Comparison of ENCODE assay signal across 9 cellular contexts in the genomic region with DNA sequence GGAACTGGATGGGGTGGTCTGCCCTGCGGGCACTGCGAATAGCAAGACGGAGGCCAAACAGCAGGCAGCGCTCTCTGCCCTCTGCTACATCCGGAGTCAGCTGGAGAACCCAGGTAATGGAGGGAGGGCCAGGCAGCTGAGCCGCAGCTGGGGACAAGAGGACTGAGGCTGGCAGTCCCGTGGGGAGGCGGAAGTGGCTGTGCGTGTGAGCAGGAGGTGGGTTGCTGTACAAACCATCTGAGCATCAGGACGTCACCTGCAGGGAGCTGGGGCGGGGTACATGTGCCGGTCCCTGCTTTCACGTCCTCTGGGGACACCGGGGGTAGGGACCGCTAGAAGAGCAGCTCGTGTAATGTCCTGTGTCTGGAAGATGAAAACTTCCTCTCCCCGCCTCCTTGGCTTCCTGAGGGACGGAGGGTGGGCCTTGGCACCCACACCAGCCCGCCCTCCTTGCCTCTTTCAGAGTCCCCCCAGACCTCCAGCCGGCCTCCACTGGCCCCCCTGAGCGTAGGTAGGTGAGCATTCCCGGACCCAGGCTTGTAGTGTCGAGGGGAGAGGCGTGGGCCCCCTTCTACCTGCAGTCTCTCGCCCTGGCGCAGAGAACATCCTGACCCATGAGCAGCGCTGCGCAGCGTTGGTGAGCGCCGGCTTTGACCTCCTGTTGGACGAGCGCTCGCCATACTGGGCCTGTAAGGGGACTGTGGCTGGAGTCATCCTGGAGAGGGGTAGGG. TPM values are rescaled to one million over a fixed set of nuclear protein-coding genes. Genes with fewer than 3 reads are reported as not detected.
A peak's percentile ranks its signal among the peaks of the same experiment; 100 is the strongest.
DNase-seq lines count a peak whose midpoint lies in the region; ATAC-seq and TF ChIP-seq lines count a peak whose summit lies in the region.
"Had no signal": no experiment of that assay in that cellular context is flagged by ENCODE, and none has a peak within 500 bp of the region (broad histone marks: within the 10 kb centered on the region; RNA-seq: fewer than 3 reads in every experiment).

No MANE protein-coding gene starts in this region.

- H3K9me3 ChIP-seq in neuronal stem cell (replicated peaks in 1 of 2; ENCODE audit: control insufficient read depth in 2 of 2, insufficient read depth in 1 of 2, low read depth in 1 of 2, low read length in 2 of 2) = no peaks in the 10 kb centered on the region

- H3K14ac ChIP-seq in neuronal stem cell (ENCODE audit: low read length) = peak overlapping the region; percentile 91

- H4K8ac ChIP-seq in neuronal stem cell (ENCODE audit: low read depth, low read length) = peak overlapping the region; percentile 8

- no peak overlapping the region for H3K27ac ChIP-seq in neuronal stem cell (replicated peaks; ENCODE audit: low read length)

- peaks cover 0 to 43% (median 0%) of the 10 kb centered on the region in 3 experiments for H3K27me3 ChIP-seq in neuronal stem cell (ENCODE audit: control insufficient read depth in 3 of 3, insufficient read depth in 3 of 3, low read depth in 1 of 3, low read length in 3 of 3)

- no peak for DNase-seq in activated T-cell treated with anti-CD3 and anti-CD28 coated beads, Interleukin-2, amount 50 U/mL, for 4 hours
- DNase-seq in neuronal stem cell (ENCODE audit: low spot score) (no peak), type B pancreatic cell (ENCODE audit: extremely low spot score, unreplicated experiment) (no peak), Right ventricle myocardium superior (no peak)

- H2AFZ ChIP-seq in neuronal stem cell (ENCODE audit: low read length) = no peak overlapping the region

- peak overlapping the region; percentile 59 for H3K4me3 Mint-ChIP-seq in activated T-cell treated with anti-CD3 and anti-CD28 coated beads, Interleukin-2, amount 50 U/mL, for 4 hours
- H3K4me3 Mint-ChIP-seq in type B pancreatic cell = no peak overlapping the region

- no peak overlapping the region for H3K27ac Mint-ChIP-seq in type B pancreatic cell

- ATAC-seq in GM19043 (IDR thresholded peaks at IDR 0.05; ENCODE audit: low read depth, unreplicated experiment) (peak; percentile 72), HG03469 (IDR thresholded peaks at IDR 0.05; ENCODE audit: unreplicated experiment) (peak; percentile 59), HG02610 (IDR thresholded peaks at IDR 0.05; ENCODE audit: unreplicated experiment) (no peak), HG02840 (IDR thresholded peaks at IDR 0.05; ENCODE audit: low FRiP score, unreplicated experiment) (no peak), Right ventricle myocardium superior (ENCODE audit: poor library complexity) (no peak)
- ATAC-seq in activated T-cell treated with anti-CD3 and anti-CD28 coated beads, Interleukin-2, amount 50 U/mL, for 4 hours = peak; percentile 33 to 69

- H3K36me3 ChIP-seq in neuronal stem cell (replicated peaks in 1 of 2; ENCODE audit: control insufficient read depth in 2 of 2, insufficient read depth in 2 of 2, low read length in 2 of 2) = no peaks in the 10 kb centered on the region

- no peaks in the 10 kb centered on the region for H3K9me3 Mint-ChIP-seq in activated T-cell treated with anti-CD3 and anti-CD28 coated beads, Interleukin-2, amount 50 U/mL, for 4 hours
- H3K9me3 Mint-ChIP-seq in type B pancreatic cell = no peaks in the 10 kb centered on the region

- no peaks in the 10 kb centered on the region for H3K79me1 ChIP-seq in neuronal stem cell (ENCODE audit: low read depth, low read length)

- H4K91ac ChIP-seq in neuronal stem cell (ENCODE audit: low read depth, low read length, poor library complexity) = no peak overlapping the region

- intact Hi-C loops in Right ventricle myocardium superior (cut with DNase I) = no loop called here

- peak overlapping the region in 1 of 2 donors; percentile 49 for H3K4me3 ChIP-seq in neuronal stem cell (ENCODE audit: low read length in 2 of 2)
- H3K4me3 ChIP-seq: lung had no signal

- peaks cover 16% of the 10 kb centered on the region for H3K4me1 Mint-ChIP-seq in activated T-cell treated with anti-CD3 and anti-CD28 coated beads, Interleukin-2, amount 50 U/mL, for 4 hours (ENCODE audit: low read depth)
- peaks cover 14% of the 10 kb centered on the region for H3K4me1 Mint-ChIP-seq in type B pancreatic cell (ENCODE audit: unreplicated experiment)

- H3K18ac ChIP-seq in neuronal stem cell (ENCODE audit: low read length) = peak overlapping the region; percentile 31

- H3K4ac ChIP-seq in neuronal stem cell (ENCODE audit: low read length) = peak overlapping the region; percentile 27

- H3K23ac ChIP-seq in neuronal stem cell (ENCODE audit: low read depth, low read length, poor library complexity) = peak overlapping the region; percentile 75

- H2BK12ac ChIP-seq in neuronal stem cell (ENCODE audit: low read length) = peak overlapping the region; percentile 64

- peak overlapping the region; percentile 74 for H2AK5ac ChIP-seq in neuronal stem cell (ENCODE audit: low read depth, low read length)

- H3K4me2 ChIP-seq in neuronal stem cell (ENCODE audit: insufficient read depth, low read length, poor library complexity, severe bottlenecking) = no peak overlapping the region

- peak overlapping the region; percentile 67 for H2BK15ac ChIP-seq in neuronal stem cell (ENCODE audit: low read length)

- WGBS in neuronal stem cell (ENCODE audit: extremely low coverage in 2 of 2, insufficient read length in 2 of 2, insufficient replicate concordance in 1 of 2), 2 donors = no CpG with 5 or more reads among the region's 34 CpGs

- H3K27me3 Mint-ChIP-seq in activated T-cell treated with anti-CD3 and anti-CD28 coated beads, Interleukin-2, amount 50 U/mL, for 4 hours (ENCODE audit: low read depth) = no peaks in the 10 kb centered on the region
- H3K27me3 Mint-ChIP-seq in type B pancreatic cell = no peaks in the 10 kb centered on the region

- H2BK5ac ChIP-seq in neuronal stem cell (ENCODE audit: low read length) = no peak overlapping the region

- no peaks in the 10 kb centered on the region for H3K36me3 Mint-ChIP-seq in activated T-cell treated with anti-CD3 and anti-CD28 coated beads, Interleukin-2, amount 50 U/mL, for 4 hours (ENCODE audit: insufficient read depth)
- no peaks in the 10 kb centered on the region for H3K36me3 Mint-ChIP-seq in type B pancreatic cell

- H2BK120ac ChIP-seq in neuronal stem cell (ENCODE audit: low read depth, low read length) = no peak overlapping the region

- H3K4me1 ChIP-seq in neuronal stem cell (ENCODE audit: control insufficient read depth in 2 of 2, insufficient read depth in 1 of 2, low read depth in 1 of 2, low read length in 2 of 2) = no peaks in the 10 kb centered on the region

- no peak overlapping the region for H3K9ac ChIP-seq in neuronal stem cell (ENCODE audit: low read depth, low read length, poor library complexity)

- no peak for TF ChIP-seq CTCF in type B pancreatic cell (conservative IDR thresholded peaks at IDR 0.05)

RNA-seq across cellular contexts. Expression of a gene that starts 3.7 kb away (rescaled TPM):
- total RNA-seq in activated T-cell treated with anti-CD3 and anti-CD28 coated beads, Interleukin-2, amount 50 U/mL, for 4 hours = under 1 TPM in 2 of 3 donors, not detected in 1; 0.10 to 0.11 TPM
- not detected for polyA plus RNA-seq in neuronal stem cell (2013, experiment 1 of 2)
- not detected for polyA plus RNA-seq in neuronal stem cell (2013, experiment 2 of 2)
- total RNA-seq in type B pancreatic cell (ENCODE audit: low replicate concordance) = not detected in 2 replicates
- 0.65 TPM for total RNA-seq in Right ventricle myocardium superior

RNA-seq across cellular contexts. Expression of a gene that starts 7.8 kb away (rescaled TPM):
- total RNA-seq in activated T-cell treated with anti-CD3 and anti-CD28 coated beads, Interleukin-2, amount 50 U/mL, for 4 hours = 10 to 100 TPM; 71.6 to 78.6 (median 74.4) TPM
- polyA plus RNA-seq in neuronal stem cell (2013, experiment 1 of 2) = 44.6 TPM
- 41.1 TPM for polyA plus RNA-seq in neuronal stem cell (2013, experiment 2 of 2)
- total RNA-seq in type B pancreatic cell (ENCODE audit: low replicate concordance) (66.9 and 83.7 TPM in 2 replicates), Right ventricle myocardium superior (29.3 TPM)

RNA-seq across cellular contexts. Expression of a gene that starts 45.2 kb away (rescaled TPM):
- not detected for total RNA-seq in activated T-cell treated with anti-CD3 and anti-CD28 coated beads, Interleukin-2, amount 50 U/mL, for 4 hours
- not detected for polyA plus RNA-seq in neuronal stem cell (2013, experiment 1 of 2)
- not detected for polyA plus RNA-seq in neuronal stem cell (2013, experiment 2 of 2)
- total RNA-seq in type B pancreatic cell (ENCODE audit: low replicate concordance) (0.12 and 0.17 TPM in 2 replicates), Right ventricle myocardium superior (not detected)
- total RNA-seq: lung had no signal
- polyA plus RNA-seq: lung had no signal

RNA-seq across cellular contexts. Expression of a gene that starts 49.5 kb away (rescaled TPM):
- total RNA-seq in activated T-cell treated with anti-CD3 and anti-CD28 coated beads, Interleukin-2, amount 50 U/mL, for 4 hours = not detected
- polyA plus RNA-seq in neuronal stem cell (2013, experiment 1 of 2) = 0.21 TPM
- polyA plus RNA-seq in neuronal stem cell (2013, experiment 2 of 2) = 0.24 TPM
- total RNA-seq in type B pancreatic cell (ENCODE audit: low replicate concordance) = 0.67 and 3.2 TPM in 2 replicates
- total RNA-seq in Right ventricle myocardium superior = not detected

RNA-seq across cellular contexts. Expression of a gene that starts 49.7 kb away (rescaled TPM):
- total RNA-seq in activated T-cell treated with anti-CD3 and anti-CD28 coated beads, Interleukin-2, amount 50 U/mL, for 4 hours = 10 to 100 TPM; 13.7 to 15.6 (median 14.4) TPM
- polyA plus RNA-seq in neuronal stem cell (2013, experiment 1 of 2) = 43.5 TPM
- polyA plus RNA-seq in neuronal stem cell (2013, experiment 2 of 2) = 44.6 TPM
- 22.9 and 36.4 TPM in 2 replicates for total RNA-seq in type B pancreatic cell (ENCODE audit: low replicate concordance)
- total RNA-seq in Right ventricle myocardium superior = 22.6 TPM

Comparison
In these comparisons a context has a peak if more than half of its experiments do, and no peak if none do; other contexts are left out.
1. ATAC-seq: peak in GM19043 (single experiment), HG03469 (single experiment) and activated T-cell treated with anti-CD3 and anti-CD28 coated beads, Interleukin-2, amount 50 U/mL, for 4 hours (2 of 2); none in HG02610 (single experiment), HG02840 (single experiment) and Right ventricle myocardium superior (single experiment).